Comparison of ENCODE assay signal across 8 cellular contexts in the genomic region with DNA sequence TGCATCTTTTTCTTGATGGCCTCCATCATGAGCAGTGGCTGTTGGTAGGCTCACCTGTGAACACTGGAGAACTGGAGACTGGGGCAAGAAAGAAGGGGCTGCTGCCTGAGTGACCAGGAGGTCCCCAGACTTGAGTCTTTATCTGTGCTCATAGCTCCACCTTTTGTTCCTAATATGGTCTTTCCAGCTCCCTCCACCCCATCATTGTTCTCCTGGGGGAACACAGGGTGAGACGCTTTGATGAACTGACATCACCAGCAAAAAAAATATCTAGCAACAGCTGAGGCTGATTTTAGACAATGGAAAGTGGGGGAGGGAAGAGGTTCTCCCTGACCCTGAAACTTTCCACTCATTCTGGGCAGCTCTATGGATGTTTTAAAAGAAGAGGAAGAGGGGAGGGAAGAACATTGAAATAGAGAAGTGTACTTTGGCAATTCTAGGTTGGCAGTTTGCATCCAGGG. TPM values are rescaled to one million over a fixed set of nuclear protein-coding genes. Genes with fewer than 3 reads are reported as not detected.
DNase-seq lines count a peak whose midpoint lies in the region; ATAC-seq, FAIRE-seq and TF ChIP-seq lines count a peak whose summit lies in the region.

Gene TPM3 (minus strand): TSS at position 111 of the 461 bp plus-strand sequence. CDS start 82 bp downstream, at position 29.

- no peak within 1 kb of the TSS for H3K27ac Mint-ChIP-seq in activated T-helper 1 cell treated with anti-CD3 and anti-CD28 coated beads, Interleukin-12 subunit alpha, Interleukin-12 subunit beta, Interleukin-2, Interleukin-4 antibody, amounts not matched to agents 30 ng/mL and 10 ng/mL and 1 ng/mL, durations not matched to agents 14 hours and 24 hours and 36 hours

- DNase-seq in MG63 (no peak), iPS-NIHi11 (ENCODE audit: low spot score) (peak; percentile 42), stomach (no peak), RCC 7860 (ENCODE audit: low spot score) (no peak), activated T-cell treated with anti-CD3 and anti-CD28 coated beads for 4 hours (no peak)
- DNase-seq in activated T-helper 1 cell treated with anti-CD3 and anti-CD28 coated beads, Interleukin-12 subunit alpha, Interleukin-12 subunit beta, Interleukin-2, Interleukin-4 antibody, amounts not matched to agents 30 ng/mL and 10 ng/mL and 1 ng/mL, durations not matched to agents 14 hours and 24 hours and 36 hours (ENCODE audit: low spot score) = no peak

- TF ChIP-seq CTCF in stomach (IDR thresholded peaks at IDR 0.05) = no peak

- H3K27me3 ChIP-seq in MG63 (no peaks in the 10 kb centered on the region), stomach (peaks cover 0 to 9% (median 0%) of the 10 kb centered on the region in 3 donors)

- H3K27ac ChIP-seq in stomach = no peak within 1 kb of the TSS

- H3K36me3 ChIP-seq in MG63 (no peaks in the 10 kb centered on the region), stomach (no peaks in the 10 kb centered on the region)

- H3K4me1 ChIP-seq in stomach = peaks cover 0 to 2% (median 0%) of the 10 kb centered on the region in 4 donors

- H3K4me1 Mint-ChIP-seq in activated T-helper 1 cell treated with anti-CD3 and anti-CD28 coated beads, Interleukin-12 subunit alpha, Interleukin-12 subunit beta, Interleukin-2, Interleukin-4 antibody, amounts not matched to agents 30 ng/mL and 10 ng/mL and 1 ng/mL, durations not matched to agents 14 hours and 24 hours and 36 hours (ENCODE audit: low read depth) = peaks cover 9% of the 10 kb centered on the region

- no peaks in the 10 kb centered on the region for H3K9me3 Mint-ChIP-seq in activated T-helper 1 cell treated with anti-CD3 and anti-CD28 coated beads, Interleukin-12 subunit alpha, Interleukin-12 subunit beta, Interleukin-2, Interleukin-4 antibody, amounts not matched to agents 30 ng/mL and 10 ng/mL and 1 ng/mL, durations not matched to agents 14 hours and 24 hours and 36 hours

- no peak within 1 kb of the TSS for H3K4me3 ChIP-seq in MG63
- no peak within 1 kb of the TSS for H3K4me3 ChIP-seq in stomach

- no peaks in the 10 kb centered on the region for H3K9me3 ChIP-seq in MG63
- H3K9me3 ChIP-seq in stomach = no peaks in the 10 kb centered on the region

- TF ChIP-seq POLR2A in stomach (IDR thresholded peaks at IDR 0.05) = no peak

- peaks cover 36% of the 10 kb centered on the region for H3K27me3 Mint-ChIP-seq in activated T-helper 1 cell treated with anti-CD3 and anti-CD28 coated beads, Interleukin-12 subunit alpha, Interleukin-12 subunit beta, Interleukin-2, Interleukin-4 antibody, amounts not matched to agents 30 ng/mL and 10 ng/mL and 1 ng/mL, durations not matched to agents 14 hours and 24 hours and 36 hours (ENCODE audit: insufficient read depth)

- TF ChIP-seq EP300 in stomach (IDR thresholded peaks at IDR 0.05) = no peak

- no peaks in the 10 kb centered on the region for H3K36me3 Mint-ChIP-seq in activated T-helper 1 cell treated with anti-CD3 and anti-CD28 coated beads, Interleukin-12 subunit alpha, Interleukin-12 subunit beta, Interleukin-2, Interleukin-4 antibody, amounts not matched to agents 30 ng/mL and 10 ng/mL and 1 ng/mL, durations not matched to agents 14 hours and 24 hours and 36 hours (ENCODE audit: low read depth)

- intact Hi-C loops in activated T-helper 1 cell treated with anti-CD3 and anti-CD28 coated beads, Interleukin-12 subunit alpha, Interleukin-12 subunit beta, Interleukin-2, Interleukin-4 antibody, amounts not matched to agents 30 ng/mL and 10 ng/mL and 1 ng/mL, durations not matched to agents 14 hours and 24 hours and 36 hours (cut with micrococcal nuclease) = no loop called here
- intact Hi-C loops in stomach (cut with DNase I; ENCODE audit: low total_unique reads) = no loop called here

- WGBS in stomach, 5 donors = 9 to 37% (median 19%) methylated on average over 1 of the region's 1 CpG

- no peak for FAIRE-seq in RCC 7860 (lab: Jason Lieb, UNC)

- H3K4me3 Mint-ChIP-seq in activated T-helper 1 cell treated with anti-CD3 and anti-CD28 coated beads, Interleukin-12 subunit alpha, Interleukin-12 subunit beta, Interleukin-2, Interleukin-4 antibody, amounts not matched to agents 30 ng/mL and 10 ng/mL and 1 ng/mL, durations not matched to agents 14 hours and 24 hours and 36 hours = no peak within 1 kb of the TSS

- ATAC-seq in HG03378 (IDR thresholded peaks at IDR 0.05; ENCODE audit: unreplicated experiment) = no peak
- ATAC-seq in GM19395 (IDR thresholded peaks at IDR 0.05; ENCODE audit: unreplicated experiment) = no peak

RNA-seq across cellular contexts. Expression of gene TPM3, which starts in this region (rescaled TPM):
- total RNA-seq in MG63 (2014; rRNA removed; shearing (Covaris generic); ENCODE audit: low replicate concordance) = 991 and 1,067 TPM in 2 replicates
- total RNA-seq in activated T-helper 1 cell treated with anti-CD3 and anti-CD28 coated beads, Interleukin-12 subunit alpha, Interleukin-12 subunit beta, Interleukin-2, Interleukin-4 antibody, amounts not matched to agents 30 ng/mL and 10 ng/mL and 1 ng/mL, durations not matched to agents 14 hours and 24 hours and 36 hours = 665 and 668 TPM in 2 replicates
- 100 to 1,000 TPM in 4 of 5 donors, 10 to 100 TPM in 1; 32.7 to 293 (median 214) TPM for total RNA-seq in stomach
- polyA plus RNA-seq in stomach = 100 to 1,000 TPM; 101 to 364 (median 159) TPM
